In genomic region chr12:89525002-89525823, GRCh38 we compare ENCODE assay signal across 8 cellular contexts.
DNase-seq lines count a peak whose midpoint lies in the region; ATAC-seq lines count a peak whose summit lies in the region.

No MANE protein-coding gene starts in this region.

- H3K27ac ChIP-seq in epithelial cell of prostate: peak overlapping the region; percentile 80
- peak overlapping the region; percentile 94 for H3K27ac ChIP-seq in muscle layer of duodenum (ENCODE audit: low read length)

- peak; percentile 29 for ATAC-seq in HG02642 (IDR thresholded peaks at IDR 0.05; ENCODE audit: poor library complexity, unreplicated experiment)
- ATAC-seq in stimulated activated naive CD8-positive, alpha-beta T cell treated with anti-CD3 and anti-CD28 coated beads, Interleukin-15, Interleukin-2, amounts not matched to agents 100 U/mL and 50 U/mL, for 24 hours: peak; percentile 37

- DNase-seq in NCI-H2029 (lab: John Stamatoyannopoulos, UW): peak; percentile 41
- no peak for DNase-seq in NCI-H2029 treated with DMSO at 0.1 percent for 48 hours (lab: John Stamatoyannopoulos, UW)
- peak; percentile 17 for DNase-seq in NCI-H128 (lab: John Stamatoyannopoulos, UW; ENCODE audit: unreplicated experiment)
- peak; percentile 72 for DNase-seq in activated CD8-positive, alpha-beta memory T cell treated with anti-CD3 and anti-CD28 coated beads, Interleukin-2, amount 50 U/mL, for 48 hours
- no peak for DNase-seq in epithelial cell of prostate (ENCODE audit: low read depth, low spot score)
- peak; percentile 52 for DNase-seq in stimulated activated naive CD8-positive, alpha-beta T cell treated with anti-CD3 and anti-CD28 coated beads, Interleukin-15, Interleukin-2, amounts not matched to agents 100 U/mL and 50 U/mL, for 24 hours

- no peaks in the 10 kb centered on the region for H3K9me3 ChIP-seq in muscle layer of duodenum (ENCODE audit: control insufficient read depth in 1 of 2, low read length in 2 of 2)

- H3K27me3 ChIP-seq in muscle layer of duodenum (ENCODE audit: low read depth, low read length): no peaks in the 10 kb centered on the region

- H3K4me1 ChIP-seq in muscle layer of duodenum (ENCODE audit: control insufficient read depth in 1 of 2, insufficient read depth in 2 of 2, low read length in 2 of 2): peaks cover 21 to 35% of the 10 kb centered on the region in 2 donors

- peak overlapping the region; percentile 93 to 97 for H3K4me3 ChIP-seq in muscle layer of duodenum (ENCODE audit: low read depth in 1 of 2, low read length in 2 of 2)

- no peaks in the 10 kb centered on the region for H3K36me3 ChIP-seq in muscle layer of duodenum (ENCODE audit: control insufficient read depth in 1 of 2, insufficient read depth in 2 of 2, low read length in 2 of 2)

Comparison
In these comparisons a context has a peak if more than half of its experiments do, and no peak if none do; other contexts are left out.
1. DNase-seq: peak in NCI-H2029 (single experiment), NCI-H128 (single experiment), activated CD8-positive, alpha-beta memory T cell treated with anti-CD3 and anti-CD28 coated beads, Interleukin-2, amount 50 U/mL, for 48 hours (single experiment) and stimulated activated naive CD8-positive, alpha-beta T cell treated with anti-CD3 and anti-CD28 coated beads, Interleukin-15, Interleukin-2, amounts not matched to agents 100 U/mL and 50 U/mL, for 24 hours (single experiment); none in NCI-H2029 treated with DMSO at 0.1 percent for 48 hours (single experiment) and epithelial cell of prostate (single experiment).